In genomic region chr2:239363946-239364637, GRCh38 we compare ENCODE assay signal across 16 cellular contexts. TPM values are rescaled to one million over a fixed set of nuclear protein-coding genes. Genes with fewer than 3 reads are reported as not detected.
A peak's percentile ranks its signal among the peaks of the same experiment; 100 is the strongest.
DNase-seq lines count a peak whose midpoint lies in the region; ATAC-seq, FAIRE-seq and TF ChIP-seq lines count a peak whose summit lies in the region.
"Had no signal": no experiment of that assay in that cellular context is flagged by ENCODE, and none has a peak within 500 bp of the region (broad histone marks: within the 10 kb centered on the region; RNA-seq: fewer than 3 reads in every experiment).

No MANE protein-coding gene starts in this region.

- H3K9me3 Mint-ChIP-seq in activated T-cell treated with anti-CD3 and anti-CD28 coated beads, Interleukin-2, amount 50 U/mL, for 24 hours: no peaks in the 10 kb centered on the region
- H3K9me3 Mint-ChIP-seq in CD14-positive monocyte: no peaks in the 10 kb centered on the region
- H3K9me3 Mint-ChIP-seq: mesothelial cell of epicardium had no signal

- POLR2A ChIA-PET in A673 (lab: Charles Lee; ENCODE audit: low non-redundant PET): no interaction called here

- peaks cover 20% of the 10 kb centered on the region for H3K79me1 ChIP-seq in mesendoderm (ENCODE audit: low read length)

- no peaks in the 10 kb centered on the region for H3K36me3 ChIP-seq in A673 (ENCODE audit: insufficient read depth, low read length, poor library complexity, severe bottlenecking)
- no peaks in the 10 kb centered on the region for H3K36me3 ChIP-seq in mesendoderm (ENCODE audit: control insufficient read depth, insufficient read depth, low read length)
- H3K36me3 ChIP-seq: brain microvascular endothelial cell, gastrocnemius medialis, uterus had no signal

- H3K27me3 Mint-ChIP-seq in activated T-cell treated with anti-CD3 and anti-CD28 coated beads, Interleukin-2, amount 50 U/mL, for 24 hours: no peaks in the 10 kb centered on the region
- peaks cover 0 to 1% (median 0%) of the 10 kb centered on the region in 3 donors for H3K27me3 Mint-ChIP-seq in CD14-positive monocyte (ENCODE audit: low read depth in 3 of 3)

- H3K4me1 ChIP-seq in A673 (ENCODE audit: insufficient read depth, low read length, poor library complexity, severe bottlenecking) (peaks cover 6% of the 10 kb centered on the region), mesendoderm (ENCODE audit: control insufficient read depth, low read depth, low read length) (peaks cover 4% of the 10 kb centered on the region)

- H3K27ac Mint-ChIP-seq in activated T-cell treated with anti-CD3 and anti-CD28 coated beads, Interleukin-2, amount 50 U/mL, for 24 hours: peak overlapping the region; percentile 56
- peak overlapping the region in 2 of 7 donors; percentile 15 to 76 for H3K27ac Mint-ChIP-seq in CD14-positive monocyte
- H3K27ac Mint-ChIP-seq: mesothelial cell of epicardium had no signal

- H3K36me3 Mint-ChIP-seq in activated T-cell treated with anti-CD3 and anti-CD28 coated beads, Interleukin-2, amount 50 U/mL, for 24 hours (ENCODE audit: low read depth): peaks cover 7% of the 10 kb centered on the region
- H3K36me3 Mint-ChIP-seq in CD14-positive monocyte: peaks cover 13 to 14% of the 10 kb centered on the region in 2 donors
- H3K36me3 Mint-ChIP-seq: mesothelial cell of epicardium had no signal

- H2BK5ac ChIP-seq in mesendoderm (ENCODE audit: low read length): no peak overlapping the region

- peaks cover 20% of the 10 kb centered on the region for H3K79me2 ChIP-seq in mesendoderm (ENCODE audit: control insufficient read depth, insufficient read depth, low read length)

- H4K8ac ChIP-seq in mesendoderm (ENCODE audit: low read depth, low read length): no peak overlapping the region

- H2AK5ac ChIP-seq in mesendoderm (ENCODE audit: low read length): no peak overlapping the region

- TF ChIP-seq CTCF in A673 (conservative IDR thresholded peaks at IDR 0.05; ENCODE audit: low read depth, low read length) (0 out of 2 replicates have a peak, but pooled peaks have one; percentile 10), CD14-positive monocyte (IDR thresholded peaks at IDR 0.05) (no peak)

- no peak overlapping the region for H3K23ac ChIP-seq in mesendoderm (ENCODE audit: low read length)

- no peak overlapping the region for H3K4ac ChIP-seq in mesendoderm (ENCODE audit: low read depth, low read length)

- intact Hi-C loops in A673 (cut with micrococcal nuclease; ENCODE audit: unreplicated experiment) (no loop called here), CD14-positive monocyte (cut with micrococcal nuclease) (no loop called here)

- CTCF ChIA-PET in A673 (lab: Charles Lee): interaction anchor here (0.7 kb wide), 1 partner anchor 1068 kb away, joined by 3 read pairs; no protein-coding TSS in a partner anchor

- H3K18ac ChIP-seq in mesendoderm (ENCODE audit: low read length): no peak overlapping the region

- ATAC-seq in HG02973 (IDR thresholded peaks at IDR 0.05; ENCODE audit: unreplicated experiment): no peak
- ATAC-seq: gastrocnemius medialis had no signal

- H3K4me3 ChIP-seq in A673 (ENCODE audit: low read depth, low read length, poor library complexity, severe bottlenecking) (no peak overlapping the region), mesendoderm (ENCODE audit: low read length) (no peak overlapping the region)
- H3K4me3 ChIP-seq: gastrocnemius medialis, uterus had no signal

- WGBS in mesendoderm (ENCODE audit: extremely low coverage, insufficient coverage, low lambda C conversion rate): no CpG with 5 or more reads among the region's 21 CpGs

- H3K4me2 ChIP-seq in mesendoderm (ENCODE audit: low read length): no peak overlapping the region

- BruUV-seq in A673 (replicated peaks; lab: Mats Ljungman, UMichigan): no TSS peak

- H3K27ac ChIP-seq in A673 (ENCODE audit: low read depth, low read length, poor library complexity, severe bottlenecking) (no peak overlapping the region), mesendoderm (ENCODE audit: low read depth, low read length) (no peak overlapping the region)
- H3K27ac ChIP-seq: brain microvascular endothelial cell, gastrocnemius medialis had no signal

- no peak overlapping the region for H4K5ac ChIP-seq in mesendoderm (ENCODE audit: low read length)

- H3K9ac ChIP-seq in mesendoderm (ENCODE audit: low read length): no peak overlapping the region

- no peak overlapping the region for H2BK15ac ChIP-seq in mesendoderm (replicated peaks; ENCODE audit: low read depth)

- no peak overlapping the region for H3K56ac ChIP-seq in mesendoderm (ENCODE audit: low read length)

- H3K27me3 ChIP-seq in A673 (replicated peaks; ENCODE audit: insufficient read depth, low read depth, low read length, poor library complexity) (no peaks in the 10 kb centered on the region), mesendoderm (ENCODE audit: insufficient read depth, low read length, poor library complexity) (no peaks in the 10 kb centered on the region)
- H3K27me3 ChIP-seq: brain microvascular endothelial cell, gastrocnemius medialis, uterus had no signal

- peaks cover 40% of the 10 kb centered on the region for H3K4me1 Mint-ChIP-seq in activated T-cell treated with anti-CD3 and anti-CD28 coated beads, Interleukin-2, amount 50 U/mL, for 24 hours (ENCODE audit: low read depth)
- H3K4me1 Mint-ChIP-seq in CD14-positive monocyte: peaks cover 4% of the 10 kb centered on the region

- no peak for TF ChIP-seq POLR2A in GM12892 (IDR thresholded peaks at IDR 0.05; ENCODE audit: low read depth, low read length)

- H3K4me3 Mint-ChIP-seq in activated T-cell treated with anti-CD3 and anti-CD28 coated beads, Interleukin-2, amount 50 U/mL, for 24 hours: no peak overlapping the region
- no peak overlapping the region for H3K4me3 Mint-ChIP-seq in CD14-positive monocyte
- H3K4me3 Mint-ChIP-seq: mesothelial cell of epicardium had no signal

- no peaks in the 10 kb centered on the region for H3K9me3 ChIP-seq in A673 (ENCODE audit: low read depth, low read length, poor library complexity, severe bottlenecking)
- H3K9me3 ChIP-seq: gastrocnemius medialis, uterus had no signal

- peak; percentile 14 for FAIRE-seq in GM12892 (lab: Jason Lieb, UNC)

- DNase-seq in A673 (ENCODE audit: low spot score) (no peak), GM12892 (ENCODE audit: insufficient read length) (no peak), mesenteric fat pad (ENCODE audit: low spot score) (peak; percentile 62), mesendoderm (no peak), CD14-positive monocyte (ENCODE audit: low spot score) (no peak), 8988T (no peak)
- DNase-seq in activated T-cell treated with anti-CD3 and anti-CD28 coated beads, Interleukin-2, amount 50 U/mL, for 24 hours: peak; percentile 34
- DNase-seq: AML-193, brain microvascular endothelial cell, gastrocnemius medialis, KG1, NCI-H187, NCI-H748 treated with DMSO at 0.1 percent for 48 hours, uterus had no signal

- no peak overlapping the region for H2BK120ac ChIP-seq in mesendoderm (ENCODE audit: low read depth, low read length)

RNA-seq across cellular contexts. Expression of gene HDAC4, which starts 36.7 kb away (rescaled TPM):
- total RNA-seq in A673 (2021) (36.0 and 40.0 TPM in 2 replicates), mesenteric fat pad (44.9 TPM)
- polyA plus RNA-seq in GM12892 (2012; ENCODE audit: missing spikeins): 4.6 TPM
- 14.4 TPM for polyA plus RNA-seq in mesendoderm (2013, experiment 1 of 2)
- 12.7 TPM for polyA plus RNA-seq in mesendoderm (2013, experiment 2 of 2)
- 1 to 10 TPM; 3.3 to 4.5 TPM for polyA plus RNA-seq in CD14-positive monocyte

Comparison
In these comparisons a context has a peak if more than half of its experiments do, and no peak if none do; other contexts are left out.
1. DNase-seq: peak in activated T-cell treated with anti-CD3 and anti-CD28 coated beads, Interleukin-2, amount 50 U/mL, for 24 hours (single experiment) and mesenteric fat pad (single experiment); none in A673 (single experiment), GM12892 (single experiment), mesendoderm (single experiment), CD14-positive monocyte (single experiment) and 8988T (single experiment).